In genomic region chr1:198168180-198168579, GRCh38 we compare ENCODE assay signal across 11 cellular contexts. TPM values are rescaled to one million over a fixed set of nuclear protein-coding genes. Genes with fewer than 3 reads are reported as not detected.
DNase-seq lines count a peak whose midpoint lies in the region; ATAC-seq and TF ChIP-seq lines count a peak whose summit lies in the region.
"Had no signal": no experiment of that assay in that cellular context is flagged by ENCODE, and none has a peak within 500 bp of the region (broad histone marks: within the 10 kb centered on the region; RNA-seq: fewer than 3 reads in every experiment).

No MANE protein-coding gene starts in this region.

- peak; percentile 38 for DNase-seq in A172 (ENCODE audit: low spot score)
- no peak for DNase-seq in RWPE2 (ENCODE audit: low spot score)
- peak; percentile 54 to 90 for DNase-seq in fibroblast of lung (ENCODE audit: low read depth in 2 of 2)
- no peak for DNase-seq in cerebellar cortex (ENCODE audit: low spot score)
- no peak for DNase-seq in retina
- DNase-seq: cerebellar nuclear complex, left colon had no signal

- H3K9me3 ChIP-seq in RWPE2 (ENCODE audit: severe bottlenecking) = no peaks in the 10 kb centered on the region
- H3K9me3 ChIP-seq in fibroblast of lung (ENCODE audit: control insufficient read depth, insufficient read depth, low read depth, low read length) = no peaks in the 10 kb centered on the region
- H3K9me3 ChIP-seq: vagina had no signal

- no peak overlapping the region for H3K4me2 ChIP-seq in fibroblast of lung (ENCODE audit: extremely low read depth, insufficient read depth, low read length)

- H3K4me1 ChIP-seq in RWPE2 (ENCODE audit: insufficient read depth, poor library complexity, severe bottlenecking) = peaks cover 29% of the 10 kb centered on the region
- no peaks in the 10 kb centered on the region for H3K4me1 ChIP-seq in fibroblast of lung (ENCODE audit: control insufficient read depth, extremely low read depth, insufficient read depth, low read length)

- H3K27me3 ChIP-seq in RWPE2 (ENCODE audit: insufficient read depth, poor library complexity, severe bottlenecking) (no peaks in the 10 kb centered on the region), fibroblast of lung (ENCODE audit: control insufficient read depth, insufficient read depth, low read length) (no peaks in the 10 kb centered on the region)
- H3K27me3 ChIP-seq: vagina had no signal

- no peak overlapping the region for H3K9ac ChIP-seq in fibroblast of lung (ENCODE audit: insufficient read depth, low read length)

- H3K27ac ChIP-seq in RWPE2 (ENCODE audit: poor library complexity, severe bottlenecking) (peak overlapping the region; percentile 77), fibroblast of lung (ENCODE audit: insufficient read depth, low read length) (no peak overlapping the region)
- H3K27ac ChIP-seq: vagina had no signal

- H4K20me1 ChIP-seq in fibroblast of lung (ENCODE audit: control insufficient read depth, extremely low read depth, insufficient read depth, low read length) = no peaks in the 10 kb centered on the region

- H3K4me3 ChIP-seq in RWPE2 (ENCODE audit: severe bottlenecking) (no peak overlapping the region), fibroblast of lung (replicated peaks in 1 of 4; ENCODE audit: control extremely low read depth in 1 of 4, insufficient read depth in 1 of 4, low read depth in 3 of 4, low read length in 4 of 4) (no peak overlapping the region)
- H3K4me3 ChIP-seq: vagina had no signal

- no peak overlapping the region for H2AFZ ChIP-seq in fibroblast of lung (ENCODE audit: low read length)

- TF ChIP-seq CTCF in RWPE2 (IDR thresholded peaks at IDR 0.05; ENCODE audit: poor library complexity, severe bottlenecking) (no peak), fibroblast of lung (conservative IDR thresholded peaks at IDR 0.05 in 1 of 2, IDR thresholded peaks at IDR 0.05 in 1 of 2; ENCODE audit: low read depth in 1 of 2, low read length in 2 of 2) (no peak)

- H3K79me2 ChIP-seq in fibroblast of lung (ENCODE audit: control insufficient read depth, insufficient read depth, low read length) = peaks cover 95% of the 10 kb centered on the region

- no peaks in the 10 kb centered on the region for H3K36me3 ChIP-seq in RWPE2 (ENCODE audit: low read depth)
- H3K36me3 ChIP-seq in fibroblast of lung (ENCODE audit: control insufficient read depth, insufficient read depth, low read length) = no peaks in the 10 kb centered on the region
- H3K36me3 ChIP-seq: vagina had no signal

- ATAC-seq in GM18870 (IDR thresholded peaks at IDR 0.05; ENCODE audit: unreplicated experiment) = peak; percentile 30
- no peak for ATAC-seq in RWPE2 (ENCODE audit: low read depth)
- ATAC-seq in GM19463 (IDR thresholded peaks at IDR 0.05; ENCODE audit: unreplicated experiment) = no peak
- no peak for ATAC-seq in GM19467 (IDR thresholded peaks at IDR 0.05; ENCODE audit: unreplicated experiment)
- ATAC-seq: left colon had no signal

RNA-seq across cellular contexts. Expression of gene NEK7, which starts 11.4 kb away (rescaled TPM):
- total RNA-seq in A172 (2014; rRNA removed; shearing (Covaris generic)) = 658 and 699 TPM in 2 replicates
- total RNA-seq in fibroblast of lung = 72.9 and 90.5 TPM in 2 replicates
- 98.2 and 207 TPM in 2 replicates for polyA plus RNA-seq in fibroblast of lung
- polyA plus RNA-seq in fibroblast of lung (2012) = 38.4 and 71.4 TPM in 2 replicates
- polyA minus RNA-seq in fibroblast of lung (ENCODE audit: low replicate concordance) = 4.6 and 15.7 TPM in 2 replicates

Comparison
In these comparisons a context has a peak if more than half of its experiments do, and no peak if none do; other contexts are left out.
1. DNase-seq: peak in A172 (single experiment) and fibroblast of lung (2 of 2); none in RWPE2 (single experiment), cerebellar cortex (single experiment) and retina (single experiment).